In the genomic region with DNA sequence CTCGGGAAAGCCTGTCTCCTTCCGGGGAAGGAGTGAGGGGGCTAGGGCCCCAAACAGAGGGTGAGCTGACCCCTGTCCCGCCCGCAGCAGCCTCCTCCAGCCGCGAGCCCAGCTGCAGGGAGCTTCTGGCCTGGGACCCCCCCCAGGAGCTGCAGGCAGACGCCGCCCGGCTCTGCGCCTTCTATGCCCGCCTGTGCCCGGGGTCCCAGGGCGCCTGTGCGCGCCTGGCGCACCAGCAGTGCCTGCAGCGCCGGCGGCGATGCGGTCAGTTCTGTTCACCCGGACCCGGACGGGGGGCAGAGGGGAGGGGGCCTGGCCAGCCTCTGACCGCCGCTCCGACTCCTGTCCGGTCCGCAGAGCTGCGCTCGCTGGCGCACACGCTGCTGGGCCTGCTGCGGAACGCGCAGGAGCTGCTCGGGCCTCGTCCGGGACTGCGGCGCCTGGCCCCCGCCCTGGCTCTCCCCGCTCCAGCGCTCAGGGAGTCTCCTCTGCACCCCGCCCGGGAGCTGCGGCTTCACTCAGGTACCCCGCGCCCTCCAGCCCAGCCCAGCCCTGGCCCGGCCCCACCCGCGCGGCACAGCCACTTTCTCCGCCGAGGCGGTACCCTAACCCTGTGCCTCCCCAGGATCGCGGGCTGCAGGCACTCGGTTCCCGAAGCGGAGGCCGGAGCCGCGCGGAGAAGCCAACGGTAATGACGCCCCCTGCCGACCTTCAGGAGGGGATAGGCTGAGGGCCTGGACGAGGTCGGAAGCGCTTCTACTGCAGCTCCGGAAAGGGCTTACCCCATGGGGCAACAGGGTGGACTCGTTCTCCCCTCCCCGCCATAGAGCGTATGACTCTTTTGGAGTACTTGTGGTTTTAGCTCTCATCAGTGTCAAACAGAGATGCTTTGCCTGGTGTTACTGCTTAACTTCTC, we compare ENCODE assay signal across 9 cellular contexts. TPM values are rescaled to one million over a fixed set of nuclear protein-coding genes. Genes with fewer than 3 reads are reported as not detected.
DNase-seq lines count a peak whose midpoint lies in the region; ATAC-seq and TF ChIP-seq lines count a peak whose summit lies in the region.
"Had no signal": no experiment of that assay in that cellular context is flagged by ENCODE, and none has a peak within 500 bp of the region (broad histone marks: within the 10 kb centered on the region; RNA-seq: fewer than 3 reads in every experiment).

No MANE protein-coding gene starts in this region.

- H2AFZ ChIP-seq in OCI-LY3 (ENCODE audit: low read depth, low read length): no peak overlapping the region

- WGBS in transverse colon (ENCODE audit: low coverage in 1 of 2), 2 donors: 1% methylated on average over 62 of the region's 75 CpGs; no CpG with 5 or more reads in 1 of the 2 donors

- H3K4me1 ChIP-seq in OCI-LY3 (ENCODE audit: low read length) (no peaks in the 10 kb centered on the region), lower lobe of right lung (peaks cover 23% of the 10 kb centered on the region), transverse colon (peaks cover 0 to 25% (median 25%) of the 10 kb centered on the region in 4 donors)

- intact Hi-C loops in lower lobe of right lung (cut with DNase I): no loop called here
- intact Hi-C loops in transverse colon (cut with DNase I; ENCODE audit: low total_unique reads): loop anchor here (5.0 kb wide), 1 partner anchor 82 kb away; no protein-coding TSS in a partner anchor

- no peak for TF ChIP-seq POLR2A in transverse colon (IDR thresholded peaks at IDR 0.05)

- TF ChIP-seq CTCF in OCI-LY3 (IDR thresholded peaks at IDR 0.05; ENCODE audit: low read depth, low read length) (peak; percentile 23), lower lobe of right lung (IDR thresholded peaks at IDR 0.05) (no peak), transverse colon (IDR thresholded peaks at IDR 0.05) (no peak)

- TF ChIP-seq EP300 in transverse colon (IDR thresholded peaks at IDR 0.05; ENCODE audit: low read depth): no peak

- H4K20me1 ChIP-seq in OCI-LY3 (ENCODE audit: insufficient read depth, low read length): no peaks in the 10 kb centered on the region

- H3K27me3 ChIP-seq in OCI-LY3 (ENCODE audit: low read depth, low read length) (no peaks in the 10 kb centered on the region), lower lobe of right lung (ENCODE audit: low read depth) (peaks cover 83% of the 10 kb centered on the region), transverse colon (peaks cover 76% of the 10 kb centered on the region)

- ATAC-seq in lower lobe of right lung (no peak), GM18858 (IDR thresholded peaks at IDR 0.05; ENCODE audit: unreplicated experiment) (no peak), HG03139 (IDR thresholded peaks at IDR 0.05; ENCODE audit: unreplicated experiment) (no peak)

- peak; percentile 69 for DNase-seq in activated effector memory CD4-positive, alpha-beta T cell treated with anti-CD3 and anti-CD28 coated beads, Interleukin-2, amount 50 U/mL, for 16 hours
- DNase-seq in activated effector memory CD4-positive, alpha-beta T cell treated with Interleukin-2 at 50 U/mL for 16 hours: no peak
- DNase-seq in cerebellar cortex (ENCODE audit: low spot score) (peak; percentile 50), lower lobe of right lung (no peak), transverse colon (peak; percentile 20)

- peak overlapping the region; percentile 26; the same call in 1 of the 2 replicates for H3K4me2 ChIP-seq in OCI-LY3 (ENCODE audit: low read length)

- H3K36me3 ChIP-seq in OCI-LY3 (replicated peaks; ENCODE audit: low read depth, low read length) (no peaks in the 10 kb centered on the region), lower lobe of right lung (no peaks in the 10 kb centered on the region), transverse colon (no peaks in the 10 kb centered on the region)

- H3K9me3 ChIP-seq in OCI-LY3 (ENCODE audit: insufficient read depth, low read length) (no peaks in the 10 kb centered on the region), lower lobe of right lung (no peaks in the 10 kb centered on the region), transverse colon (no peaks in the 10 kb centered on the region)

- no peaks in the 10 kb centered on the region for H3K79me2 ChIP-seq in OCI-LY3 (ENCODE audit: low read length)

- H3K9ac ChIP-seq in OCI-LY3 (ENCODE audit: low read length): no peak overlapping the region

- H3K27ac ChIP-seq in OCI-LY3 (ENCODE audit: low read length): no peak overlapping the region
- H3K27ac ChIP-seq in lower lobe of right lung: no peak overlapping the region
- no peak overlapping the region for H3K27ac ChIP-seq in transverse colon

- in situ Hi-C loops in transverse colon (cut with MboI; ENCODE audit: low pct_ligation_motif_present in 1 of 4, low pct_unique_long_range_greater_than_20kb in 1 of 4, low sequenced_read_pairs in 3 of 4): no loop called here

- peak overlapping the region; percentile 58 for H3K4me3 ChIP-seq in OCI-LY3 (ENCODE audit: low read length)
- peak overlapping the region; percentile 25 for H3K4me3 ChIP-seq in lower lobe of right lung
- H3K4me3 ChIP-seq in transverse colon: peak overlapping the region in 2 of 4 donors; percentile 21 to 37

RNA-seq across cellular contexts. Expression of gene CHRND, which starts 2.0 kb away (rescaled TPM):
- not detected for total RNA-seq in lower lobe of right lung
- not detected for total RNA-seq in transverse colon
- total RNA-seq: subcutaneous adipose tissue had no signal

RNA-seq across cellular contexts. Expression of gene PRSS56, which starts 3.8 kb away (rescaled TPM):
- total RNA-seq in lower lobe of right lung (not detected), transverse colon (not detected)
- total RNA-seq: subcutaneous adipose tissue had no signal

RNA-seq across cellular contexts. Expression of gene CHRNG, which starts 15.6 kb away (rescaled TPM):
- total RNA-seq in lower lobe of right lung: not detected
- total RNA-seq in transverse colon: not detected
- total RNA-seq: subcutaneous adipose tissue had no signal

RNA-seq across cellular contexts. Expression of gene TIGD1, which starts 26.4 kb away (rescaled TPM):
- total RNA-seq in lower lobe of right lung (3.7 TPM), transverse colon (10 to 100 TPM in 2 of 4 donors, 1 to 10 TPM in 2; 4.6 to 23.1 (median 11.9) TPM)

RNA-seq across cellular contexts. Expression of gene EIF4E2, which starts 26.5 kb away (rescaled TPM):
- total RNA-seq in lower lobe of right lung (68.1 TPM), transverse colon (1,000 to 10,000 TPM in 1 of 4 donors, 10 to 100 TPM in 3; 46.0 to 2,324 (median 55.7) TPM)

Comparison
In these comparisons a context has a peak if more than half of its experiments do, and no peak if none do; other contexts are left out.
1. DNase-seq: peak in activated effector memory CD4-positive, alpha-beta T cell treated with anti-CD3 and anti-CD28 coated beads, Interleukin-2, amount 50 U/mL, for 16 hours (single experiment), cerebellar cortex (single experiment) and transverse colon (single experiment); none in activated effector memory CD4-positive, alpha-beta T cell treated with Interleukin-2 at 50 U/mL for 16 hours (single experiment) and lower lobe of right lung (single experiment).